ENCODE assay signal across 9 cellular contexts in genomic region chr2:235433860-235434259, GRCh38. TPM values are rescaled to one million over a fixed set of nuclear protein-coding genes. Genes with fewer than 3 reads are reported as not detected.
DNase-seq lines count a peak whose midpoint lies in the region; ATAC-seq, FAIRE-seq and TF ChIP-seq lines count a peak whose summit lies in the region.
"Had no signal": no experiment of that assay in that cellular context is flagged by ENCODE, and none has a peak within 500 bp of the region (broad histone marks: within the 10 kb centered on the region; RNA-seq: fewer than 3 reads in every experiment).

No MANE protein-coding gene starts in this region.

- no peaks in the 10 kb centered on the region for H3K36me3 Mint-ChIP-seq in glutamatergic neuron (ENCODE audit: unreplicated experiment)

- H3K27me3 Mint-ChIP-seq in glutamatergic neuron (ENCODE audit: unreplicated experiment): peaks cover 3% of the 10 kb centered on the region

- TF ChIP-seq POLR2A in H54 (IDR thresholded peaks at IDR 0.05; ENCODE audit: low read depth, low read length) (no peak), spleen (IDR thresholded peaks at IDR 0.05) (no peak), esophagus squamous epithelium (IDR thresholded peaks at IDR 0.05) (no peak)

- no peaks in the 10 kb centered on the region for H3K4me1 Mint-ChIP-seq in glutamatergic neuron (ENCODE audit: low read depth, unreplicated experiment)

- no peak for DNase-seq in H54 (ENCODE audit: insufficient read length, low spot score)
- DNase-seq in right cardiac atrium: peak; percentile 81 to 85 (median 82)
- DNase-seq in spleen: no peak
- DNase-seq in esophagus squamous epithelium (lab: John Stamatoyannopoulos, UW): no peak
- no peak for DNase-seq in mesenteric fat pad (ENCODE audit: low spot score)
- no peak for DNase-seq in AML-193 (lab: John Stamatoyannopoulos, UW)
- no peak for DNase-seq in glutamatergic neuron
- DNase-seq: activated effector memory CD4-positive, alpha-beta T cell treated with Interleukin-2 at 50 U/mL for 16 hours had no signal

- H3K9me3 ChIP-seq in right cardiac atrium (ENCODE audit: control insufficient read depth, low read length): no peaks in the 10 kb centered on the region
- H3K9me3 ChIP-seq in spleen: no peaks in the 10 kb centered on the region
- no peaks in the 10 kb centered on the region for H3K9me3 ChIP-seq in esophagus squamous epithelium

- peaks cover 1% of the 10 kb centered on the region for H3K9me3 Mint-ChIP-seq in glutamatergic neuron (ENCODE audit: unreplicated experiment)

- no peak overlapping the region for H3K27ac Mint-ChIP-seq in glutamatergic neuron (ENCODE audit: unreplicated experiment)

- H3K27me3 ChIP-seq in right cardiac atrium (ENCODE audit: control insufficient read depth, insufficient read depth) (no peaks in the 10 kb centered on the region), spleen (replicated peaks in 1 of 7) (no peaks in the 10 kb centered on the region), esophagus squamous epithelium (no peaks in the 10 kb centered on the region)

- H3K27ac ChIP-seq in VCaP (peak overlapping the region; percentile 33), right cardiac atrium (ENCODE audit: low read length) (peak overlapping the region; percentile 78), spleen (peak overlapping the region; percentile 53 to 88 (median 80)), esophagus squamous epithelium (peak overlapping the region in 1 of 4 donors; percentile 42)

- H3K4me1 ChIP-seq in right cardiac atrium (ENCODE audit: control insufficient read depth, insufficient read depth, low read length) (no peaks in the 10 kb centered on the region), spleen (peaks cover 0 to 23% (median 13%) of the 10 kb centered on the region in 6 donors), esophagus squamous epithelium (peaks cover 0 to 13% (median 6%) of the 10 kb centered on the region in 3 donors)

- no peak overlapping the region for H3K4me3 ChIP-seq in right cardiac atrium (ENCODE audit: low read length)
- H3K4me3 ChIP-seq in spleen: peak overlapping the region in 1 of 8 donors; percentile 3
- no peak overlapping the region for H3K4me3 ChIP-seq in esophagus squamous epithelium

- 19% methylated on average over 4 of the region's 4 CpGs for WGBS in right cardiac atrium
- 26 to 35% (median 29%) methylated on average over 4 of the region's 4 CpGs for WGBS in spleen, 5 donors
- WGBS in esophagus squamous epithelium, 2 donors: 26 to 43% methylated on average over 4 of the region's 4 CpGs

- peak; percentile 24 for TF ChIP-seq CTCF in VCaP (conservative IDR thresholded peaks at IDR 0.05)
- TF ChIP-seq CTCF in spleen (IDR thresholded peaks at IDR 0.05 in 8 of 11, conservative IDR thresholded peaks at IDR 0.05 in 3 of 11): no peak
- TF ChIP-seq CTCF in esophagus squamous epithelium (IDR thresholded peaks at IDR 0.05): no peak
- no peak for TF ChIP-seq CTCF in glutamatergic neuron (IDR thresholded peaks at IDR 0.05; ENCODE audit: partially characterized antibody, unreplicated experiment)

- H3K36me3 ChIP-seq in spleen (no peaks in the 10 kb centered on the region), esophagus squamous epithelium (no peaks in the 10 kb centered on the region)

- intact Hi-C loops in right cardiac atrium (cut with DNase I): loop anchor here in 1 of 4 donors (10.0 kb wide), 1 partner anchor 161 kb away; no protein-coding TSS in a partner anchor
- intact Hi-C loops in spleen (cut with DNase I; ENCODE audit: low total_unique reads): no loop called here
- intact Hi-C loops in esophagus squamous epithelium (cut with DNase I): no loop called here

- peak; percentile 96 to 97 for ATAC-seq in right cardiac atrium

- peak; percentile 52 for FAIRE-seq in H54 (lab: Jason Lieb, UNC)

- H3K4me3 Mint-ChIP-seq in glutamatergic neuron (ENCODE audit: unreplicated experiment): no peak overlapping the region

RNA-seq across cellular contexts. Expression of gene AGAP1, which starts 60.0 kb away (rescaled TPM):
- total RNA-seq in right cardiac atrium (10 to 100 TPM; 22.5 to 25.3 (median 23.3) TPM), spleen (10 to 100 TPM in 5 of 7 donors, 1 to 10 TPM in 2; 8.4 to 26.6 (median 16.7) TPM), esophagus squamous epithelium (10 to 100 TPM in 3 of 4 donors, 1 to 10 TPM in 1; 7.2 to 19.6 (median 15.2) TPM), mesenteric fat pad (26.5 TPM), glutamatergic neuron (ENCODE audit: unreplicated experiment) (153 TPM)
- polyA plus RNA-seq in right cardiac atrium (10.5 TPM), spleen (1 to 10 TPM; 1.1 to 2.8 (median 1.3) TPM)

Comparison
In these comparisons a context has a peak if more than half of its experiments do, and no peak if none do; other contexts are left out.
1. DNase-seq: peak in right cardiac atrium (3 of 3); none in H54 (single experiment), spleen (single experiment), esophagus squamous epithelium (single experiment), mesenteric fat pad (single experiment), AML-193 (0 of 2) and glutamatergic neuron (single experiment).